ENCODE assay signal across 6 cellular contexts in genomic region chr7:70230761-70231160, GRCh38.
"Had no signal": no experiment of that assay in that cellular context is flagged by ENCODE, and none has a peak within 500 bp of the region (broad histone marks: within the 10 kb centered on the region; RNA-seq: fewer than 3 reads in every experiment).

No MANE protein-coding gene starts in this region.

- DNase-seq: IMR-90, KBM-7, KG1 had no signal

- H3K4me3 ChIP-seq: K562 had no signal

- H3K27ac ChIP-seq: HL-60 had no signal

- ATAC-seq: HepG2, K562 had no signal
